Comparison of ENCODE assay signal across 1 cellular context in the genomic region with DNA sequence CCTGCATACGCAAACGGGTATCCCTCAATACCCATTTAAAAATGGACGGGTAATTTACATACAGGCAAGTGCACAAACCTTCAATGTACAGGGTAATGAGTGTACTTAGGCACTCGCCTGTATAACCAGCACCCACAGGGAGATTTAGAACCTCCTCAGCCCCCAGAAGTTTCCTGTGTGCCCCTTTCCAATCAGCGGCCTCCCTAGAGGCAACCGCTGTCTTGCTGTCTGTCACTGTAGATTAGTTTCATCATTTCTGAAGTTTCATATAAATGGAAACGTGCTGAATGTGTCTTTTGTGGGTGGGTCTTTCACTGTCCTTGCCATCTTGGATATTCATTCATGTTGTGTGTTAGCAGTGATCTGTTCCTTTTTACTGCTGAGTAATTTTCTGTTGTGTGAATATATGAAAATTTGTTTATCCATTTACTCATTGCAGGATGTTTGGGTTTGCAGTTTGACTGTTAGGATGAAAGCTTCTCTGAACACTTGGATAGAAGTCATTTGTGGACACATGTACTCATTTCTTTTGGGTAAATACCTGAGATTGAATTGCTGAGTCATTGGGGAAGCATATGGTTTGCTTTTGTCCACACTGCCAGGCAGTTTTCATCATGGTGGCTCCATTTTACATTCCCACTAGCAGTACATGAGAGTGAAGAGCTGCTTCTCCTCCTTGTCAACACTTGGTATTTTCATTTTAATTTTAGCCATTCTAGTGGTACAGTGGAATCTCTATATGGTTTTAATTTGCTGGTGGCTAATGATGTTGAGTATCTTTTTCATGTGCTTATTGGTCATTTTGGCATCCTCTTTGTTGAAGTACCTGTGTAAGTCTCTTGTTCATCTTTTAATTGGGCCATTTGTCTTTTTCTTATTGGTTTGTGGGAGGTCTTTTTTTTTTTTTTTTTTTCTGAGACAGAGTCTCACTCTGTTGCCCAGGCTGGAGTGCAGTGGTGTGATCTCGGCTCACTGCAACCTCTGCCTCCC.
A peak's percentile ranks its signal among the peaks of the same experiment; 100 is the strongest.
TF ChIP-seq lines count a peak whose summit lies in the region.

No MANE protein-coding gene starts in this region.

TF ChIP-seq in HepG2, 621 proteins besides CTCF, POLR2A, EP300 and RAD21 (continues in another document):
- peak; percentile 85 for TF ChIP-seq SAP130 (CRISPR knock-in tag; IDR thresholded peaks at IDR 0.05; ENCODE audit: low read depth)
- TF ChIP-seq, protein P1, sequence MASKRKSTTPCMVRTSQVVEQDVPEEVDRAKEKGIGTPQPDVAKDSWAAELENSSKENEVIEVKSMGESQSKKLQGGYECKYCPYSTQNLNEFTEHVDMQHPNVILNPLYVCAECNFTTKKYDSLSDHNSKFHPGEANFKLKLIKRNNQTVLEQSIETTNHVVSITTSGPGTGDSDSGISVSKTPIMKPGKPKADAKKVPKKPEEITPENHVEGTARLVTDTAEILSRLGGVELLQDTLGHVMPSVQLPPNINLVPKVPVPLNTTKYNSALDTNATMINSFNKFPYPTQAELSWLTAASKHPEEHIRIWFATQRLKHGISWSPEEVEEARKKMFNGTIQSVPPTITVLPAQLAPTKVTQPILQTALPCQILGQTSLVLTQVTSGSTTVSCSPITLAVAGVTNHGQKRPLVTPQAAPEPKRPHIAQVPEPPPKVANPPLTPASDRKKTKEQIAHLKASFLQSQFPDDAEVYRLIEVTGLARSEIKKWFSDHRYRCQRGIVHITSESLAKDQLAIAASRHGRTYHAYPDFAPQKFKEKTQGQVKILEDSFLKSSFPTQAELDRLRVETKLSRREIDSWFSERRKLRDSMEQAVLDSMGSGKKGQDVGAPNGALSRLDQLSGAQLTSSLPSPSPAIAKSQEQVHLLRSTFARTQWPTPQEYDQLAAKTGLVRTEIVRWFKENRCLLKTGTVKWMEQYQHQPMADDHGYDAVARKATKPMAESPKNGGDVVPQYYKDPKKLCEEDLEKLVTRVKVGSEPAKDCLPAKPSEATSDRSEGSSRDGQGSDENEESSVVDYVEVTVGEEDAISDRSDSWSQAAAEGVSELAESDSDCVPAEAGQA (IDR thresholded peaks at IDR 0.05; ENCODE audit: low read depth), result no peak
- TF ChIP-seq, protein P1 (CRISPR knock-in tag; IDR thresholded peaks at IDR 0.05; ENCODE audit: borderline replicate concordance), result no peak
- TF ChIP-seq, protein P2, sequence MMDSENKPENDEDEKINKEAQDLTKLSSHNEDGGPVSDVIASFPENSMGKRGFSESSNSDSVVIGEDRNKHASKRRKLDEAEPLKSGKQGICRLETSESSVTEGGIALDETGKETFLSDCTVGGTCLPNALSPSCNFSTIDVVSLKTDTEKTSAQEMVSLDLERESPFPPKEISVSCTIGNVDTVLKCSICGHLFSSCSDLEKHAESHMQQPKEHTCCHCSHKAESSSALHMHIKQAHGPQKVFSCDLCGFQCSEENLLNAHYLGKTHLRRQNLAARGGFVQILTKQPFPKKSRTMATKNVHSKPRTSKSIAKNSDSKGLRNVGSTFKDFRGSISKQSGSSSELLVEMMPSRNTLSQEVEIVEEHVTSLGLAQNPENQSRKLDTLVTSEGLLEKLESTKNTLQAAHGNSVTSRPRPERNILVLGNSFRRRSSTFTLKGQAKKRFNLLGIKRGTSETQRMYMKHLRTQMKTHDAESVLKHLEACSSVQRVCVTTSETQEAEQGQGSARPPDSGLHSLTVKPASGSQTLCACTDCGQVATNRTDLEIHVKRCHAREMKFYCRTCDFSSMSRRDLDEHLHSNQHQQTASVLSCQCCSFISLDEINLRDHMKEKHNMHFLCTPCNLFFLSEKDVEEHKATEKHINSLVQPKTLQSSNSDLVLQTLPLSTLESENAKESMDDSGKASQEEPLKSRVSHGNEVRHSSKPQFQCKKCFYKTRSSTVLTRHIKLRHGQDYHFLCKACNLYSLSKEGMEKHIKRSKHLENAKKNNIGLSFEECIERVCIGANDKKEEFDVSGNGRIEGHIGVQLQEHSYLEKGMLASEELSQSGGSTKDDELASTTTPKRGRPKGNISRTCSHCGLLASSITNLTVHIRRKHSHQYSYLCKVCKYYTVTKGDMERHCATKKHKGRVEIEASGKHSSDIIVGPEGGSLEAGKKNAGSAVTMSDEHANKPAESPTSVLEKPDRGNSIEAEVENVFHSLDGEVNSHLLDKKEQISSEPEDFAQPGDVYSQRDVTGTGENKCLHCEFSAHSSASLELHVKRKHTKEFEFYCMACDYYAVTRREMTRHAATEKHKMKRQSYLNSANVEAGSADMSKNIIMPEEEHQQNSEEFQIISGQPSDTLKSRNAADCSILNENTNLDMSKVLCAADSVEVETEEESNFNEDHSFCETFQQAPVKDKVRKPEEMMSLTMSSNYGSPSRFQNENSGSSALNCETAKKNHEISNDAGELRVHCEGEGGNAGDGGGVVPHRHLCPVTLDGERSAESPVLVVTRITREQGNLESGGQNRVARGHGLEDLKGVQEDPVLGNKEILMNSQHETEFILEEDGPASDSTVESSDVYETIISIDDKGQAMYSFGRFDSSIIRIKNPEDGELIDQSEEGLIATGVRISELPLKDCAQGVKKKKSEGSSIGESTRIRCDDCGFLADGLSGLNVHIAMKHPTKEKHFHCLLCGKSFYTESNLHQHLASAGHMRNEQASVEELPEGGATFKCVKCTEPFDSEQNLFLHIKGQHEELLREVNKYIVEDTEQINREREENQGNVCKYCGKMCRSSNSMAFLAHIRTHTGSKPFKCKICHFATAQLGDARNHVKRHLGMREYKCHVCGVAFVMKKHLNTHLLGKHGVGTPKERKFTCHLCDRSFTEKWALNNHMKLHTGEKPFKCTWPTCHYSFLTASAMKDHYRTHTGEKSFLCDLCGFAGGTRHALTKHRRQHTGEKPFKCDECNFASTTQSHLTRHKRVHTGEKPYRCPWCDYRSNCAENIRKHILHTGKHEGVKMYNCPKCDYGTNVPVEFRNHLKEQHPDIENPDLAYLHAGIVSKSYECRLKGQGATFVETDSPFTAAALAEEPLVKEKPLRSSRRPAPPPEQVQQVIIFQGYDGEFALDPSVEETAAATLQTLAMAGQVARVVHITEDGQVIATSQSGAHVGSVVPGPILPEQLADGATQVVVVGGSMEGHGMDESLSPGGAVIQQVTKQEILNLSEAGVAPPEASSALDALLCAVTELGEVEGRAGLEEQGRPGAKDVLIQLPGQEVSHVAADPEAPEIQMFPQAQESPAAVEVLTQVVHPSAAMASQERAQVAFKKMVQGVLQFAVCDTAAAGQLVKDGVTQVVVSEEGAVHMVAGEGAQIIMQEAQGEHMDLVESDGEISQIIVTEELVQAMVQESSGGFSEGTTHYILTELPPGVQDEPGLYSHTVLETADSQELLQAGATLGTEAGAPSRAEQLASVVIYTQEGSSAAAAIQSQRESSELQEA (CRISPR knock-in tag; IDR thresholded peaks at IDR 0.05; ENCODE audit: not compliant biosample characterization), result no peak
- TF ChIP-seq, protein P3, sequence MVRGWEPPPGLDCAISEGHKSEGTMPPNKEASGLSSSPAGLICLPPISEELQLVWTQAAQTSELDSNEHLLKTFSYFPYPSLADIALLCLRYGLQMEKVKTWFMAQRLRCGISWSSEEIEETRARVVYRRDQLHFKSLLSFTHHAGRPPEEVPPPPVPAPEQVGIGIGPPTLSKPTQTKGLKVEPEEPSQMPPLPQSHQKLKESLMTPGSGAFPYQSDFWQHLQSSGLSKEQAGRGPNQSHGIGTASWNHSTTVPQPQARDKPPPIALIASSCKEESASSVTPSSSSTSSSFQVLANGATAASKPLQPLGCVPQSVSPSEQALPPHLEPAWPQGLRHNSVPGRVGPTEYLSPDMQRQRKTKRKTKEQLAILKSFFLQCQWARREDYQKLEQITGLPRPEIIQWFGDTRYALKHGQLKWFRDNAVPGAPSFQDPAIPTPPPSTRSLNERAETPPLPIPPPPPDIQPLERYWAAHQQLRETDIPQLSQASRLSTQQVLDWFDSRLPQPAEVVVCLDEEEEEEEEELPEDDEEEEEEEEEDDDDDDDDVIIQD (CRISPR knock-in tag; IDR thresholded peaks at IDR 0.05; ENCODE audit: low read depth), result 0 out of 2 replicates have a peak, but pooled peaks have one; percentile 13
- TF ChIP-seq MAFG (CRISPR knock-in tag; IDR thresholded peaks at IDR 0.05), result peak; percentile 68
- no peak for TF ChIP-seq KDM5A (IDR thresholded peaks at IDR 0.05; ENCODE audit: borderline replicate concordance, low read length)
- TF ChIP-seq NFE2 (CRISPR knock-in tag; IDR thresholded peaks at IDR 0.05), result peak; percentile 90
- peak; percentile 35; the same call in 1 of the 2 replicates for TF ChIP-seq GATAD2A (CRISPR knock-in tag; IDR thresholded peaks at IDR 0.05)
- no peak for TF ChIP-seq ATM (IDR thresholded peaks at IDR 0.05; ENCODE audit: borderline replicate concordance)
- TF ChIP-seq FOSL2 (CRISPR knock-in tag; IDR thresholded peaks at IDR 0.05), result peak; percentile 81
- TF ChIP-seq GABPB1 (CRISPR knock-in tag; IDR thresholded peaks at IDR 0.05), result 0 out of 2 replicates have a peak, but pooled peaks have one; percentile 16
- TF ChIP-seq FOXK2 (IDR thresholded peaks at IDR 0.05), result no peak
- TF ChIP-seq KAT8 (CRISPR knock-in tag; IDR thresholded peaks at IDR 0.05), result peak; percentile 71
- TF ChIP-seq ZNF788 (CRISPR knock-in tag; IDR thresholded peaks at IDR 0.05; ENCODE audit: borderline replicate concordance), result no peak
- 0 out of 2 replicates have a peak, but pooled peaks have one; percentile 19 for TF ChIP-seq SOX5 (CRISPR knock-in tag; IDR thresholded peaks at IDR 0.05; ENCODE audit: borderline replicate concordance)
- TF ChIP-seq, protein P4, sequence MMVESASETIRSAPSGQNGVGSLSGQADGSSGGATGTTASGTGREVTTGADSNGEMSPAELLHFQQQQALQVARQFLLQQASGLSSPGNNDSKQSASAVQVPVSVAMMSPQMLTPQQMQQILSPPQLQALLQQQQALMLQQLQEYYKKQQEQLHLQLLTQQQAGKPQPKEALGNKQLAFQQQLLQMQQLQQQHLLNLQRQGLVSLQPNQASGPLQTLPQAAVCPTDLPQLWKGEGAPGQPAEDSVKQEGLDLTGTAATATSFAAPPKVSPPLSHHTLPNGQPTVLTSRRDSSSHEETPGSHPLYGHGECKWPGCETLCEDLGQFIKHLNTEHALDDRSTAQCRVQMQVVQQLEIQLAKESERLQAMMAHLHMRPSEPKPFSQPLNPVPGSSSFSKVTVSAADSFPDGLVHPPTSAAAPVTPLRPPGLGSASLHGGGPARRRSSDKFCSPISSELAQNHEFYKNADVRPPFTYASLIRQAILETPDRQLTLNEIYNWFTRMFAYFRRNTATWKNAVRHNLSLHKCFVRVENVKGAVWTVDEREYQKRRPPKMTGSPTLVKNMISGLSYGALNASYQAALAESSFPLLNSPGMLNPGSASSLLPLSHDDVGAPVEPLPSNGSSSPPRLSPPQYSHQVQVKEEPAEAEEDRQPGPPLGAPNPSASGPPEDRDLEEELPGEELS (CRISPR knock-in tag; IDR thresholded peaks at IDR 0.05), result peak; percentile 52; the same call in 1 of the 2 replicates
- peak; percentile 83 to 93 for TF ChIP-seq MAFK (conservative IDR thresholded peaks at IDR 0.05 in 1 of 2, IDR thresholded peaks at IDR 0.05 in 1 of 2; ENCODE audit: low read length in 2 of 2)
- TF ChIP-seq ZNF7 (CRISPR knock-in tag; IDR thresholded peaks at IDR 0.05), result peak; percentile 99
- peak; percentile 45; the same call in 1 of the 2 replicates for TF ChIP-seq ZNF12 (CRISPR knock-in tag; IDR thresholded peaks at IDR 0.05)
- TF ChIP-seq FOXA1 (IDR thresholded peaks at IDR 0.05), result 0 out of 2 replicates have a peak, but pooled peaks have one; percentile 7
- TF ChIP-seq FOXA1 (CRISPR knock-in tag; IDR thresholded peaks at IDR 0.05), result peak; percentile 77
- TF ChIP-seq, protein P5, sequence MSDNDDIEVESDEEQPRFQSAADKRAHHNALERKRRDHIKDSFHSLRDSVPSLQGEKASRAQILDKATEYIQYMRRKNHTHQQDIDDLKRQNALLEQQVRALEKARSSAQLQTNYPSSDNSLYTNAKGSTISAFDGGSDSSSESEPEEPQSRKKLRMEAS (IDR thresholded peaks at IDR 0.05), result 0 out of 2 replicates have a peak, but pooled peaks have one; percentile 25
- 0 out of 2 replicates have a peak, but pooled peaks have one; percentile 35 for TF ChIP-seq FOXK1 (CRISPR knock-in tag; IDR thresholded peaks at IDR 0.05; ENCODE audit: borderline replicate concordance, low read depth)
- TF ChIP-seq, protein P6, sequence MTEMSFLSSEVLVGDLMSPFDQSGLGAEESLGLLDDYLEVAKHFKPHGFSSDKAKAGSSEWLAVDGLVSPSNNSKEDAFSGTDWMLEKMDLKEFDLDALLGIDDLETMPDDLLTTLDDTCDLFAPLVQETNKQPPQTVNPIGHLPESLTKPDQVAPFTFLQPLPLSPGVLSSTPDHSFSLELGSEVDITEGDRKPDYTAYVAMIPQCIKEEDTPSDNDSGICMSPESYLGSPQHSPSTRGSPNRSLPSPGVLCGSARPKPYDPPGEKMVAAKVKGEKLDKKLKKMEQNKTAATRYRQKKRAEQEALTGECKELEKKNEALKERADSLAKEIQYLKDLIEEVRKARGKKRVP (CRISPR knock-in tag; IDR thresholded peaks at IDR 0.05), result peak in 1 of 2 experiments; percentile 49; a peak in 2 of 4 replicates
- no peak for TF ChIP-seq SOX6 (IDR thresholded peaks at IDR 0.05)
- TF ChIP-seq SOX6 (CRISPR knock-in tag; IDR thresholded peaks at IDR 0.05), result 0 out of 2 replicates have a peak, but pooled peaks have one; percentile 6
- TF ChIP-seq ARHGAP35 (CRISPR knock-in tag; IDR thresholded peaks at IDR 0.05; ENCODE audit: borderline replicate concordance), result no peak
- TF ChIP-seq TCF7 (IDR thresholded peaks at IDR 0.05; ENCODE audit: low read depth), result peak; percentile 61
- no peak for TF ChIP-seq CBX5 (CRISPR knock-in tag; IDR thresholded peaks at IDR 0.05; ENCODE audit: borderline replicate concordance)
- TF ChIP-seq FOXA3 (CRISPR knock-in tag; IDR thresholded peaks at IDR 0.05), result peak; percentile 73; the same call in 1 of the 2 replicates
- peak; percentile 89; the same call in 1 of the 2 replicates for TF ChIP-seq NFKBIZ (CRISPR knock-in tag; IDR thresholded peaks at IDR 0.05)
- peak; percentile 35; the same call in 1 of the 2 replicates for TF ChIP-seq MED1 (CRISPR knock-in tag; IDR thresholded peaks at IDR 0.05)
- TF ChIP-seq FOXP1 (IDR thresholded peaks at IDR 0.05), result peak; percentile 50; the same call in 1 of the 2 replicates
- TF ChIP-seq FOXP1 (CRISPR knock-in tag; IDR thresholded peaks at IDR 0.05), result peak; percentile 82
- TF ChIP-seq MAFF (IDR thresholded peaks at IDR 0.05; ENCODE audit: low read depth, low read length), result peak; percentile 89
